Comparison of ENCODE assay signal across 18 cellular contexts in the genomic region with DNA sequence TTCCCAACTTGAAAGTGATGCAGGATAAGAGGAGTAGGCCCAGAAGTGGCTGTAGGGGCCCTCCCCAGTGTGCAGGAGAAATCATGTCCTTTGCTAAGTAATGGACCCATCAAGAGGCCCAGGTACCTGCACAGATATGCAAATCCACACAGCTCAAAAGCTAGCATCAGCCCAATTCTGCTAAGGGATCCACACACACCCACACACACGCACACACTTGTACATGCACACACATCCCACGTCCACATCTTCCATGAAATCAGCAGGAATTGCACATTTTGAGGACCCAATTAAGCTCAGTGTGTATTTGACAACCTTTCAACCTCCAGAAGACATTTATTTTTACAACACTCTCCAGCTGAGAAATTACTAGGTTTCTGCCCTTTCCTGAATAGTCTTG.
"Had no signal": no experiment of that assay in that cellular context is flagged by ENCODE, and none has a peak within 500 bp of the region (broad histone marks: within the 10 kb centered on the region; RNA-seq: fewer than 3 reads in every experiment).

No MANE protein-coding gene starts in this region.

- H3K36me3 ChIP-seq: MG63, SJSA1 had no signal

- H3K27me3 ChIP-seq: MG63, SJSA1 had no signal

- H3K9me3 ChIP-seq: MG63, SJSA1 had no signal

- DNase-seq: IMR-90, Karpas-422, KG1, MG63, NCI-H1092, NCI-H1105 treated with DMSO at 0.1 percent for 48 hours, NCI-H1417 treated with DMSO at 0.1 percent for 48 hours, NCI-H146, NCI-H187, NCI-H2029, NCI-H2081 treated with DMSO at 0.1 percent for 48 hours, NCI-H526 treated with DMSO at 0.1 percent for 48 hours, NCI-H748 treated with DMSO at 0.1 percent for 48 hours, Right ventricle myocardium superior, RPMI8226, SIG-M5 had no signal

- H3K4me3 ChIP-seq: MG63, SJSA1, SK-N-MC had no signal

- H3K4me1 ChIP-seq: SJSA1 had no signal

- H3K27ac ChIP-seq: SJSA1, SK-N-MC had no signal
